13 cellular contexts compared by ENCODE assay signal in genomic region chr11:19800162-19800561, GRCh38.
DNase-seq lines count a peak whose midpoint lies in the region; TF ChIP-seq lines count a peak whose summit lies in the region.
"Had no signal": no experiment of that assay in that cellular context is flagged by ENCODE, and none has a peak within 500 bp of the region (broad histone marks: within the 10 kb centered on the region; RNA-seq: fewer than 3 reads in every experiment).

No MANE protein-coding gene starts in this region.

- H3K4me1 Mint-ChIP-seq in neural progenitor cell = peaks cover 17% of the 10 kb centered on the region
- H3K4me1 Mint-ChIP-seq: memory B cell had no signal

- H3K27ac Mint-ChIP-seq in neural progenitor cell = no peak overlapping the region
- H3K27ac Mint-ChIP-seq: dendritic cell treated with granulocyte-macrophage colony-stimulating factor and Interleukin-4, amounts not matched to agents 40 ng/mL and 50 ng/mL, for 4 days; memory B cell had no signal

- H4K20me1 ChIP-seq in Loucy (ENCODE audit: insufficient read depth, low read length, poor library complexity, severe bottlenecking) (no peaks in the 10 kb centered on the region), neural progenitor cell (ENCODE audit: low read depth) (no peaks in the 10 kb centered on the region)

- H3K4me1 ChIP-seq in Loucy (ENCODE audit: insufficient read depth, low read length, poor library complexity, severe bottlenecking) (no peaks in the 10 kb centered on the region), neural progenitor cell (no peaks in the 10 kb centered on the region)
- H3K4me1 ChIP-seq: parathyroid adenoma had no signal

- no peaks in the 10 kb centered on the region for H3K27me3 ChIP-seq in Loucy (ENCODE audit: insufficient read depth, low read length, poor library complexity, severe bottlenecking)
- H3K27me3 ChIP-seq in dorsolateral prefrontal cortex = no peaks in the 10 kb centered on the region
- no peaks in the 10 kb centered on the region for H3K27me3 ChIP-seq in neural progenitor cell

- no peaks in the 10 kb centered on the region for H3K27me3 Mint-ChIP-seq in neural progenitor cell (ENCODE audit: insufficient read depth, low read depth)
- H3K27me3 Mint-ChIP-seq: dendritic cell treated with granulocyte-macrophage colony-stimulating factor and Interleukin-4, amounts not matched to agents 40 ng/mL and 50 ng/mL, for 4 days had no signal

- no peak overlapping the region for H3K4me3 Mint-ChIP-seq in neural progenitor cell
- H3K4me3 Mint-ChIP-seq: dendritic cell treated with granulocyte-macrophage colony-stimulating factor and Interleukin-4, amounts not matched to agents 40 ng/mL and 50 ng/mL, for 4 days; memory B cell had no signal

- H3K27ac ChIP-seq in dorsolateral prefrontal cortex (no peak overlapping the region), neural progenitor cell (no peak overlapping the region)
- H3K27ac ChIP-seq: parathyroid adenoma had no signal

- intact Hi-C loops in dorsolateral prefrontal cortex (cut with DNase I) = no loop called here

- H3K9me3 ChIP-seq in Loucy (ENCODE audit: insufficient read depth, low read depth, low read length) (no peaks in the 10 kb centered on the region), neural progenitor cell (ENCODE audit: low read depth) (no peaks in the 10 kb centered on the region)

- H3K9ac ChIP-seq in Loucy (ENCODE audit: low read depth, low read length, poor library complexity, severe bottlenecking) (no peak overlapping the region), neural progenitor cell (no peak overlapping the region)
- H3K9ac ChIP-seq: parathyroid adenoma had no signal

- peak; percentile 29 for DNase-seq in ELR (ENCODE audit: low read depth)
- peak in 2 of 10 donors; percentile 43 to 53 for DNase-seq in dorsolateral prefrontal cortex
- DNase-seq in neural progenitor cell (ENCODE audit: low spot score) = no peak
- DNase-seq in NCI-H446 (lab: John Stamatoyannopoulos, UW) = no peak
- no peak for DNase-seq in activated CD8-positive, alpha-beta memory T cell treated with anti-CD3 and anti-CD28 coated beads, Interleukin-2, amount 50 U/mL, for 48 hours
- no peak for DNase-seq in central memory CD4-positive, alpha-beta T cell
- DNase-seq: activated CD4-positive, alpha-beta T cell treated with anti-CD3 and anti-CD28 coated beads, Interleukin-2, amount 50 U/mL, for 48 hours; activated naive CD4-positive, alpha-beta T cell; NCI-H146 had no signal

- H3K4me2 ChIP-seq in Loucy (ENCODE audit: low read depth, low read length, poor library complexity, severe bottlenecking) = no peak overlapping the region
- no peak overlapping the region for H3K4me2 ChIP-seq in neural progenitor cell

- peaks cover 6% of the 10 kb centered on the region for H3K36me3 Mint-ChIP-seq in neural progenitor cell
- H3K36me3 Mint-ChIP-seq: memory B cell had no signal

- H3K9me3 Mint-ChIP-seq in neural progenitor cell = no peaks in the 10 kb centered on the region
- H3K9me3 Mint-ChIP-seq: dendritic cell treated with granulocyte-macrophage colony-stimulating factor and Interleukin-4, amounts not matched to agents 40 ng/mL and 50 ng/mL, for 4 days; memory B cell had no signal

- H3K4me3 ChIP-seq in Loucy (ENCODE audit: low read length, poor library complexity, severe bottlenecking) = no peak overlapping the region
- H3K4me3 ChIP-seq in dorsolateral prefrontal cortex = no peak overlapping the region
- no peak overlapping the region for H3K4me3 ChIP-seq in neural progenitor cell

- no peak overlapping the region for H2AFZ ChIP-seq in Loucy (ENCODE audit: low read length)
- H2AFZ ChIP-seq in neural progenitor cell (replicated peaks) = no peak overlapping the region
- H2AFZ ChIP-seq: parathyroid adenoma had no signal

- no peaks in the 10 kb centered on the region for H3K79me2 ChIP-seq in Loucy (ENCODE audit: insufficient read depth, low read length)
- peaks cover 25% of the 10 kb centered on the region for H3K79me2 ChIP-seq in neural progenitor cell (ENCODE audit: low read depth)
- H3K79me2 ChIP-seq: parathyroid adenoma had no signal

- TF ChIP-seq CTCF in Loucy (conservative IDR thresholded peaks at IDR 0.05; ENCODE audit: low read length) = peak; percentile 46
- peak in 37 of 56 donors; percentile 7 to 56 (median 31) for TF ChIP-seq CTCF in dorsolateral prefrontal cortex (IDR thresholded peaks at IDR 0.05 in 54 of 56, conservative IDR thresholded peaks at IDR 0.05 in 2 of 56; ENCODE audit: low read depth in 1 of 56, partially characterized antibody in 56 of 56)
- peak; percentile 37 for TF ChIP-seq CTCF in neural progenitor cell (IDR thresholded peaks at IDR 0.05)

- H3K36me3 ChIP-seq in Loucy (ENCODE audit: insufficient read depth, low read length) (no peaks in the 10 kb centered on the region), neural progenitor cell (no peaks in the 10 kb centered on the region)

- no peaks in the 10 kb centered on the region for H3F3A ChIP-seq in Loucy (ENCODE audit: low read depth)
- no peaks in the 10 kb centered on the region for H3F3A ChIP-seq in neural progenitor cell (ENCODE audit: low read depth)

- no peaks in the 10 kb centered on the region for H3K9me2 ChIP-seq in Loucy (replicated peaks; ENCODE audit: low read depth, low read length)
